Comparison of ENCODE assay signal across 4 cellular contexts in genomic region chr14:102005336-102005735, GRCh38.
"Had no signal": no experiment of that assay in that cellular context is flagged by ENCODE, and none has a peak within 500 bp of the region (broad histone marks: within the 10 kb centered on the region; RNA-seq: fewer than 3 reads in every experiment).

No MANE protein-coding gene starts in this region.

- H3K4me3 Mint-ChIP-seq: GM23338, H9 had no signal

- DNase-seq: H9, HCEC 1CT, IMR-90 had no signal

- H3K27ac Mint-ChIP-seq: GM23338, H9 had no signal

- H3K4me1 Mint-ChIP-seq: GM23338, H9 had no signal

- H3K9me3 Mint-ChIP-seq: GM23338, H9 had no signal
